ENCODE assay signal across 9 cellular contexts in genomic region chrX:120769576-120770341, GRCh38.
DNase-seq lines count a peak whose midpoint lies in the region; ATAC-seq and TF ChIP-seq lines count a peak whose summit lies in the region.
"Had no signal": no experiment of that assay in that cellular context is flagged by ENCODE, and none has a peak within 500 bp of the region (broad histone marks: within the 10 kb centered on the region; RNA-seq: fewer than 3 reads in every experiment).

No MANE protein-coding gene starts in this region.

- TF ChIP-seq CTCF in DOHH2 (IDR thresholded peaks at IDR 0.05; ENCODE audit: low read depth, low read length, poor library complexity, severe bottlenecking), result peak; percentile 39
- TF ChIP-seq CTCF in foreskin fibroblast (IDR thresholded peaks at IDR 0.05; ENCODE audit: low read depth, low read length), result peak; percentile 12
- TF ChIP-seq CTCF in upper lobe of right lung (IDR thresholded peaks at IDR 0.05), result peak; percentile 20

- H3K27ac ChIP-seq in DOHH2 (ENCODE audit: low read depth, low read length) (no peak overlapping the region), upper lobe of right lung (no peak overlapping the region)

- H3K4me2 ChIP-seq in DOHH2 (ENCODE audit: low read length), result peak overlapping the region; percentile 32

- no peak overlapping the region for H3K4me3 Mint-ChIP-seq in activated naive CD8-positive, alpha-beta T cell treated with anti-CD3 and anti-CD28 coated beads for 36 hours
- H3K4me3 Mint-ChIP-seq: naive thymus-derived CD8-positive, alpha-beta T cell had no signal

- H3K36me3 ChIP-seq in DOHH2 (ENCODE audit: control insufficient read depth, low read length) (no peaks in the 10 kb centered on the region), upper lobe of right lung (no peaks in the 10 kb centered on the region)

- H3F3A ChIP-seq in DOHH2 (ENCODE audit: control insufficient read depth, insufficient read depth), result no peaks in the 10 kb centered on the region

- no peaks in the 10 kb centered on the region for H3K9me2 ChIP-seq in DOHH2 (replicated peaks; ENCODE audit: control insufficient read depth, low read length)

- H3K36me3 Mint-ChIP-seq in activated naive CD8-positive, alpha-beta T cell treated with anti-CD3 and anti-CD28 coated beads for 36 hours, result no peaks in the 10 kb centered on the region
- H3K36me3 Mint-ChIP-seq: naive thymus-derived CD8-positive, alpha-beta T cell had no signal

- intact Hi-C loops in upper lobe of right lung (cut with DNase I), result no loop called here

- H3K4me3 ChIP-seq in DOHH2 (ENCODE audit: low read length) (no peak overlapping the region), foreskin fibroblast (ENCODE audit: low read depth in 1 of 2, low read length in 2 of 2) (no peak overlapping the region), upper lobe of right lung (no peak overlapping the region)

- H3K4me1 ChIP-seq in DOHH2 (ENCODE audit: control insufficient read depth, low read length) (peaks cover 23% of the 10 kb centered on the region), upper lobe of right lung (no peaks in the 10 kb centered on the region)

- peaks cover 1% of the 10 kb centered on the region for H3K4me1 Mint-ChIP-seq in activated naive CD8-positive, alpha-beta T cell treated with anti-CD3 and anti-CD28 coated beads for 36 hours

- peak; percentile 48 for ATAC-seq in HG03354 (IDR thresholded peaks at IDR 0.05; ENCODE audit: poor library complexity, severe bottlenecking, unreplicated experiment)
- peak; percentile 51 for ATAC-seq in upper lobe of right lung
- ATAC-seq: naive thymus-derived CD8-positive, alpha-beta T cell had no signal

- no peaks in the 10 kb centered on the region for H3K79me2 ChIP-seq in DOHH2 (ENCODE audit: control insufficient read depth, low read length)

- no peak overlapping the region for H3K27ac Mint-ChIP-seq in activated naive CD8-positive, alpha-beta T cell treated with anti-CD3 and anti-CD28 coated beads for 36 hours
- H3K27ac Mint-ChIP-seq: naive thymus-derived CD8-positive, alpha-beta T cell had no signal

- H3K27me3 Mint-ChIP-seq in activated naive CD8-positive, alpha-beta T cell treated with anti-CD3 and anti-CD28 coated beads for 36 hours, result no peaks in the 10 kb centered on the region
- H3K27me3 Mint-ChIP-seq: naive thymus-derived CD8-positive, alpha-beta T cell had no signal

- no peaks in the 10 kb centered on the region for H3K9me3 Mint-ChIP-seq in activated naive CD8-positive, alpha-beta T cell treated with anti-CD3 and anti-CD28 coated beads for 36 hours
- H3K9me3 Mint-ChIP-seq: naive thymus-derived CD8-positive, alpha-beta T cell had no signal

- DNase-seq in RPMI7951 (ENCODE audit: low read depth), result peak; percentile 82
- DNase-seq in foreskin fibroblast, result peak; percentile 68 to 82
- DNase-seq in upper lobe of right lung, result no peak
- DNase-seq in activated naive CD8-positive, alpha-beta T cell treated with anti-CD3 and anti-CD28 coated beads for 36 hours, result no peak
- no peak for DNase-seq in stimulated activated CD4-positive, alpha-beta T cell treated with anti-CD3 and anti-CD28 coated beads, Interleukin-4, amount 100 ng/mL, for 1 hour
- DNase-seq in HK-2 (ENCODE audit: unreplicated experiment), result no peak

- H3K9me3 ChIP-seq in DOHH2 (ENCODE audit: control insufficient read depth, insufficient read depth, low read length), result no peaks in the 10 kb centered on the region
- no peaks in the 10 kb centered on the region for H3K9me3 ChIP-seq in upper lobe of right lung

- H3K27me3 ChIP-seq in DOHH2 (ENCODE audit: control insufficient read depth, low read length), result no peaks in the 10 kb centered on the region
- H3K27me3 ChIP-seq in upper lobe of right lung, result no peaks in the 10 kb centered on the region

- no peaks in the 10 kb centered on the region for H4K20me1 ChIP-seq in DOHH2 (ENCODE audit: control insufficient read depth, insufficient read depth, low read depth, low read length)

Comparison
In these comparisons a context has a peak if more than half of its experiments do, and no peak if none do; other contexts are left out.
1. DNase-seq: peak in RPMI7951 (single experiment) and foreskin fibroblast (2 of 2); none in upper lobe of right lung (single experiment), activated naive CD8-positive, alpha-beta T cell treated with anti-CD3 and anti-CD28 coated beads for 36 hours (single experiment), stimulated activated CD4-positive, alpha-beta T cell treated with anti-CD3 and anti-CD28 coated beads, Interleukin-4, amount 100 ng/mL, for 1 hour (single experiment) and HK-2 (single experiment).
2. Peak in every context shown above with its lines, with median percentiles within 50 percentile points of each other: CTCF ChIP-seq.